ENCODE assay signal across 22 cellular contexts in genomic region chr5:71946631-71947030, GRCh38.
"Had no signal": no experiment of that assay in that cellular context is flagged by ENCODE, and none has a peak within 500 bp of the region (broad histone marks: within the 10 kb centered on the region; RNA-seq: fewer than 3 reads in every experiment).

No MANE protein-coding gene starts in this region.

- H3K27ac ChIP-seq: SJSA1, SK-N-MC had no signal

- H3K4me1 ChIP-seq: SJSA1 had no signal

- H3K36me3 ChIP-seq: SJSA1 had no signal

- DNase-seq: IMR-90, NCI-H1048, NCI-H1105, NCI-H1417, NCI-H1436 treated with DMSO at 0.1 percent for 48 hours, NCI-H1694 treated with DMSO at 0.1 percent for 48 hours, NCI-H1930, NCI-H2081, NCI-H2107, NCI-H2227 treated with DMSO at 0.1 percent for 48 hours, NCI-H524, NCI-H526 treated with DMSO at 0.1 percent for 48 hours, NCI-H748 treated with DMSO at 0.1 percent for 48 hours, Right ventricle myocardium superior, RPMI8226, SIG-M5, SW 1271, T-cell had no signal

- H3K4me3 ChIP-seq: SJSA1, SK-N-MC had no signal

- H3K27me3 ChIP-seq: SJSA1 had no signal

- ATAC-seq: HepG2, T-cell had no signal

- H3K9me3 ChIP-seq: SJSA1 had no signal

- FAIRE-seq: HepG2, RCC 7860 had no signal
